In genomic region chr12:86148612-86149011, GRCh38 we compare ENCODE assay signal across 17 cellular contexts.
DNase-seq lines count a peak whose midpoint lies in the region; ATAC-seq, FAIRE-seq and TF ChIP-seq lines count a peak whose summit lies in the region.
"Had no signal": no experiment of that assay in that cellular context is flagged by ENCODE, and none has a peak within 500 bp of the region (broad histone marks: within the 10 kb centered on the region; RNA-seq: fewer than 3 reads in every experiment).

No MANE protein-coding gene starts in this region.

- no peak overlapping the region for H3K14ac ChIP-seq in IMR-90 (replicated peaks; ENCODE audit: low read depth, low read length)

- ATAC-seq in IMR-90 (ENCODE audit: low read depth) = peak; percentile 60
- ATAC-seq in SK-N-SH treated with all-trans-retinoic acid at 6 μM for 48 hours = peak; percentile 65
- no peak for ATAC-seq in lower lobe of right lung
- ATAC-seq: CD8-positive, alpha-beta T cell; HepG2 had no signal

- CTCF ChIA-PET in IMR-90 (lab: Yijun Ruan, JAX) = no interaction called here

- POLR2A ChIA-PET in IMR-90 (lab: Charles Lee; ENCODE audit: unreplicated experiment) = no interaction called here

- no peak overlapping the region for H4K8ac ChIP-seq in IMR-90 (ENCODE audit: low read depth in 2 of 2, low read length in 2 of 2)

- no peak overlapping the region for H3K23ac ChIP-seq in IMR-90 (ENCODE audit: low read depth, low read length)

- in situ Hi-C loops in IMR-90 (cut with MboI; ENCODE audit: low sequenced_read_pairs) = no loop called here

- H3K9me1 ChIP-seq in IMR-90 (ENCODE audit: insufficient read depth, low read length) = no peaks in the 10 kb centered on the region

- no peak overlapping the region for H2AK9ac ChIP-seq in IMR-90 (replicated peaks; ENCODE audit: low read depth, low read length, poor library complexity)

- no TSS peak for BruUV-seq in IMR-90 (replicated peaks; lab: Mats Ljungman, UMichigan)

- no peak overlapping the region for H2BK20ac ChIP-seq in IMR-90 (ENCODE audit: low read depth, low read length)

- H2BK15ac ChIP-seq in IMR-90 (ENCODE audit: low read depth, low read length) = no peak overlapping the region

- no peak for TF ChIP-seq POLR2A in IMR-90 (IDR thresholded peaks at IDR 0.05; ENCODE audit: low read depth, low read length)

- H3K9ac ChIP-seq in IMR-90 (ENCODE audit: low read depth, low read length) = no peak overlapping the region
- H3K9ac ChIP-seq: BLaER1 treated with 17β-estradiol and CSF1 and Interleukin-3, amounts not matched to agents 10 nM and 100 nM had no signal

- no peak for TF ChIP-seq RAD21 in IMR-90 (IDR thresholded peaks at IDR 0.05; ENCODE audit: low read length)

- no peaks in the 10 kb centered on the region for H3K79me1 ChIP-seq in IMR-90 (ENCODE audit: low read depth in 1 of 2, low read length in 2 of 2)

- H3K4me1 ChIP-seq in IMR-90 (ENCODE audit: control insufficient read depth, insufficient read depth, low read length) (no peaks in the 10 kb centered on the region), lower lobe of right lung (no peaks in the 10 kb centered on the region)

- TF ChIP-seq CTCF in IMR-90 (conservative IDR thresholded peaks at IDR 0.05; ENCODE audit: low read depth, low read length) (no peak), bronchial epithelial cell (IDR thresholded peaks at IDR 0.05; ENCODE audit: insufficient read depth, low read length, severe bottlenecking) (no peak), fibroblast of the aortic adventitia (IDR thresholded peaks at IDR 0.05; ENCODE audit: insufficient read depth, low read length) (no peak), lower lobe of right lung (IDR thresholded peaks at IDR 0.05) (no peak)

- dilution Hi-C loops in IMR-90 (cut with HindIII; ENCODE audit: low sequenced_read_pairs, unreplicated experiment) = no loop called here

- no peaks in the 10 kb centered on the region for H4K20me1 ChIP-seq in IMR-90 (ENCODE audit: insufficient read depth, low read length)
- H4K20me1 ChIP-seq: BLaER1 treated with 17β-estradiol and CSF1 and Interleukin-3, amounts not matched to agents 10 nM and 100 nM had no signal

- H4K5ac ChIP-seq in IMR-90 (ENCODE audit: low read depth, low read length) = no peak overlapping the region

- H2BK120ac ChIP-seq in IMR-90 (ENCODE audit: low read depth, low read length) = no peak overlapping the region

- no peaks in the 10 kb centered on the region for H3K9me3 ChIP-seq in IMR-90 (ENCODE audit: control insufficient read depth, insufficient read depth, low read length)
- no peaks in the 10 kb centered on the region for H3K9me3 ChIP-seq in lower lobe of right lung
- H3K9me3 ChIP-seq: BLaER1 treated with 17β-estradiol and CSF1 and Interleukin-3, amounts not matched to agents 10 nM and 100 nM had no signal

- no peaks in the 10 kb centered on the region for H3K36me3 ChIP-seq in IMR-90 (ENCODE audit: control insufficient read depth, insufficient read depth, low read length)
- H3K36me3 ChIP-seq in bronchial epithelial cell (ENCODE audit: control insufficient read depth, insufficient read depth, low read length) = no peaks in the 10 kb centered on the region
- no peaks in the 10 kb centered on the region for H3K36me3 ChIP-seq in lower lobe of right lung
- H3K36me3 ChIP-seq: BLaER1 treated with 17β-estradiol and CSF1 and Interleukin-3, amounts not matched to agents 10 nM and 100 nM had no signal

- no peaks in the 10 kb centered on the region for H3K27me3 ChIP-seq in IMR-90 (ENCODE audit: control insufficient read depth, insufficient read depth, low read length)
- no peaks in the 10 kb centered on the region for H3K27me3 ChIP-seq in bronchial epithelial cell (ENCODE audit: control insufficient read depth, insufficient read depth, low read length)
- H3K27me3 ChIP-seq in lower lobe of right lung (ENCODE audit: low read depth) = no peaks in the 10 kb centered on the region
- H3K27me3 ChIP-seq: BLaER1 treated with 17β-estradiol and CSF1 and Interleukin-3, amounts not matched to agents 10 nM and 100 nM had no signal

- H2AK5ac ChIP-seq in IMR-90 (ENCODE audit: low read depth, low read length) = no peak overlapping the region

- H3K27ac ChIP-seq in IMR-90 (ENCODE audit: insufficient read depth, low read length) (no peak overlapping the region), lower lobe of right lung (no peak overlapping the region)
- H3K27ac ChIP-seq: BLaER1 treated with 17β-estradiol and CSF1 and Interleukin-3, amounts not matched to agents 10 nM and 100 nM had no signal

- H2BK5ac ChIP-seq in IMR-90 (ENCODE audit: low read depth, low read length, poor library complexity, severe bottlenecking) = no peak overlapping the region

- DNase-seq in IMR-90 (peak; percentile 29), bronchial epithelial cell (ENCODE audit: low read depth) (peak; percentile 50), fibroblast of the aortic adventitia (ENCODE audit: low read depth) (peak; percentile 19), SKM-1 (lab: John Stamatoyannopoulos, UW; ENCODE audit: unreplicated experiment) (no peak), SIG-M5 treated with dmso at 0.1 percent for 504 hours (lab: John Stamatoyannopoulos, UW; ENCODE audit: unreplicated experiment) (no peak), RCC 7860 (ENCODE audit: low spot score) (no peak), lower lobe of right lung (no peak)
- DNase-seq: 8988T; Calu3; CD8-positive, alpha-beta T cell; DMS79 treated with DMSO at 0.1 percent for 48 hours; GF-D8; GOT3; H7 had no signal

- H2AFZ ChIP-seq in IMR-90 (replicated peaks; ENCODE audit: low read length, poor library complexity) = no peak overlapping the region

- H3K4me2 ChIP-seq in IMR-90 (ENCODE audit: low read depth, low read length) = no peak overlapping the region
- H3K4me2 ChIP-seq: BLaER1 treated with 17β-estradiol and CSF1 and Interleukin-3, amounts not matched to agents 10 nM and 100 nM had no signal

- H3K4ac ChIP-seq in IMR-90 (ENCODE audit: low read depth, low read length) = no peak overlapping the region

- H3K56ac ChIP-seq in IMR-90 (ENCODE audit: extremely low read depth, insufficient read depth, low read length) = no peak overlapping the region

- no peak overlapping the region for H3K18ac ChIP-seq in IMR-90 (ENCODE audit: low read depth, low read length)

- intact Hi-C loops in IMR-90 (cut with micrococcal nuclease) = no loop called here
- intact Hi-C loops in lower lobe of right lung (cut with DNase I) = no loop called here

- no peak overlapping the region for H4K91ac ChIP-seq in IMR-90 (ENCODE audit: insufficient read depth, low read depth, low read length)

- H3K4me3 ChIP-seq in IMR-90 (ENCODE audit: insufficient read depth, low read depth, low read length) (no peak overlapping the region), bronchial epithelial cell (ENCODE audit: low read depth, low read length) (no peak overlapping the region), fibroblast of the aortic adventitia (ENCODE audit: low read depth, low read length) (no peak overlapping the region), lower lobe of right lung (no peak overlapping the region)
- H3K4me3 ChIP-seq: BLaER1 treated with 17β-estradiol and CSF1 and Interleukin-3, amounts not matched to agents 10 nM and 100 nM had no signal

- no peak for FAIRE-seq in bronchial epithelial cell (lab: Jason Lieb, UNC)
- FAIRE-seq in RCC 7860 (lab: Jason Lieb, UNC) = no peak
- FAIRE-seq: HepG2 had no signal

TF ChIP-seq in IMR-90, 13 proteins besides CTCF, POLR2A, EP300 and RAD21 (continues in another document):
- TF ChIP-seq BHLHE40 (IDR thresholded peaks at IDR 0.05; ENCODE audit: low read depth, low read length) (no peak), CEBPB (IDR thresholded peaks at IDR 0.05; ENCODE audit: low read depth, low read length) (no peak), MAFK (IDR thresholded peaks at IDR 0.05; ENCODE audit: low read depth, low read length) (no peak), CHD1 (IDR thresholded peaks at IDR 0.05; ENCODE audit: low read depth, low read length) (no peak), NFE2L2 (IDR thresholded peaks at IDR 0.05; ENCODE audit: low read depth, low read length) (no peak), RCOR1 (IDR thresholded peaks at IDR 0.05; ENCODE audit: insufficient replicate concordance, low read length) (no peak), MXI1 (IDR thresholded peaks at IDR 0.05; ENCODE audit: borderline replicate concordance, low read depth, low read length) (no peak), FOS (IDR thresholded peaks at IDR 0.05; ENCODE audit: low read depth, low read length) (no peak), SMC3 (IDR thresholded peaks at IDR 0.05; ENCODE audit: low read depth, low read length) (no peak)
- TF ChIP-seq, protein P1, sequence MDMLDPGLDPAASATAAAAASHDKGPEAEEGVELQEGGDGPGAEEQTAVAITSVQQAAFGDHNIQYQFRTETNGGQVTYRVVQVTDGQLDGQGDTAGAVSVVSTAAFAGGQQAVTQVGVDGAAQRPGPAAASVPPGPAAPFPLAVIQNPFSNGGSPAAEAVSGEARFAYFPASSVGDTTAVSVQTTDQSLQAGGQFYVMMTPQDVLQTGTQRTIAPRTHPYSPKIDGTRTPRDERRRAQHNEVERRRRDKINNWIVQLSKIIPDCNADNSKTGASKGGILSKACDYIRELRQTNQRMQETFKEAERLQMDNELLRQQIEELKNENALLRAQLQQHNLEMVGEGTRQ (IDR thresholded peaks at IDR 0.05; ENCODE audit: low read depth, low read length) = no peak

TF ChIP-seq in SK-N-SH treated with all-trans-retinoic acid at 6 μM for 48 hours, 23 proteins besides CTCF, POLR2A, EP300 and RAD21 (continues in another document):
- TF ChIP-seq PATZ1 (CRISPR knock-in tag; IDR thresholded peaks at IDR 0.05; ENCODE audit: borderline replicate concordance) (no peak), ESRRG (CRISPR knock-in tag; IDR thresholded peaks at IDR 0.05) (no peak), ZFP30 (CRISPR knock-in tag; IDR thresholded peaks at IDR 0.05) (no peak), ZNF8 (CRISPR knock-in tag; IDR thresholded peaks at IDR 0.05) (no peak)

Comparison
In these comparisons a context has a peak if more than half of its experiments do, and no peak if none do; other contexts are left out.
1. ATAC-seq: peak in IMR-90 (single experiment) and SK-N-SH treated with all-trans-retinoic acid at 6 μM for 48 hours (single experiment); none in lower lobe of right lung (0 of 2).
2. DNase-seq: peak in IMR-90 (single experiment), bronchial epithelial cell (single experiment) and fibroblast of the aortic adventitia (single experiment); none in SKM-1 (single experiment), SIG-M5 treated with dmso at 0.1 percent for 504 hours (single experiment), RCC 7860 (single experiment) and lower lobe of right lung (single experiment).